ENCODE assay signal across 8 cellular contexts in the genomic region with DNA sequence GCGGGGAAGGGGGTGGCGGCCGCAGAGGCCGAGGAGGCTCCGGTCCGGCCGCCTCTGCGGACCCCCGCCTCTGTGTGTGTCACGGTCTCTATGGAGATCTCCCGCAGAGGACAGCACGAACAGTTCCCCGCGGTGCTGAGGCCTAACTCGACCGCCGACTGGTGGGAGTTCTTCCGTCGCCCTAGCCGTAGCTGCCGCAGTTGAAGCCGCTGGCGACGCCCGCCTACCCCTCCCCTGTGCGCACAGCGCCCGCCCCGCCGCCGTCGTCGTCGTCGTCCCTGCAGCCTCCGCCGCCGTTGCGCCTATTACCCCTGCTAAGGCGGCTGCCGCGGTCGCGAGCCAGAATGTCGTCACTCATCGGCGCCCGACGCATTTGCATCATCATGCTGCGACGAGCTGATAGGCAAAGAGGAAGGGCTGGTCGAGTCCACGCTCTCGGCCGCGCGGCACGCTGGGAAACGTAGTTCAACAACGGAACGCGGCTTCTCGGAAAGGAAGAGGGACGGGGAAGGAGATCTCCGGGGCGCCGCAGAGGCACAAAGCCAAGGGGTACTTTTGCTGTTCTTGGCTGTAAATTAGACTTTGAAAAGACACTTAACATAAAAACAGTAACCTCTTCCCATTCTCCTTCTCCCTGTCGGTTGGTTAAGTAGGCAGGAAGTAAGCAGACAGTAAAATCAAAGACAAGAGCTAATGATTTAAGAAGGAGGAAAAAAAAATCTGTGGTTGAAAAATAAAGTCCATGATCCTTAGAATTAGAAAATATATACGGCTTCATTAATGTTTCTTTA. TPM values are rescaled to one million over a fixed set of nuclear protein-coding genes. Genes with fewer than 3 reads are reported as not detected.
DNase-seq lines count a peak whose midpoint lies in the region; ATAC-seq and TF ChIP-seq lines count a peak whose summit lies in the region.

A gene (minus strand): TSS at position 346 of the 791 bp plus-strand sequence. CDS start 538 bp downstream, outside the sequence.

- no peak for TF ChIP-seq CTCF in OCI-LY3 (IDR thresholded peaks at IDR 0.05; ENCODE audit: low read depth, low read length)
- no peak for TF ChIP-seq CTCF in endothelial cell (IDR thresholded peaks at IDR 0.05; ENCODE audit: unreplicated experiment)
- no peak for TF ChIP-seq CTCF in mesothelial cell of epicardium (IDR thresholded peaks at IDR 0.05; ENCODE audit: unreplicated experiment)

- ATAC-seq in GM21515 (IDR thresholded peaks at IDR 0.05; ENCODE audit: unreplicated experiment), result peak; percentile 71

- H3K27ac ChIP-seq in OCI-LY3 (ENCODE audit: low read length), result peak within 1 kb of the TSS; percentile 97

- no peaks in the 10 kb centered on the region for H3K9me3 Mint-ChIP-seq in endothelial cell (ENCODE audit: unreplicated experiment)
- H3K9me3 Mint-ChIP-seq in mesothelial cell of epicardium, result no peaks in the 10 kb centered on the region

- H3K79me2 ChIP-seq in OCI-LY3 (ENCODE audit: low read length), result peaks cover 56% of the 10 kb centered on the region

- peaks cover 9% of the 10 kb centered on the region for H3K36me3 Mint-ChIP-seq in endothelial cell (ENCODE audit: low read depth, unreplicated experiment)
- no peaks in the 10 kb centered on the region for H3K36me3 Mint-ChIP-seq in mesothelial cell of epicardium

- H3K27me3 ChIP-seq in OCI-LY3 (ENCODE audit: low read depth, low read length), result no peaks in the 10 kb centered on the region

- peak within 1 kb of the TSS; percentile 99 for H3K9ac ChIP-seq in OCI-LY3 (ENCODE audit: low read length)

- peaks cover 9% of the 10 kb centered on the region for H3K27me3 Mint-ChIP-seq in endothelial cell (ENCODE audit: unreplicated experiment)
- no peaks in the 10 kb centered on the region for H3K27me3 Mint-ChIP-seq in mesothelial cell of epicardium (ENCODE audit: low read depth)

- H3K4me1 ChIP-seq in OCI-LY3 (ENCODE audit: low read length), result peaks cover 27% of the 10 kb centered on the region

- peak within 1 kb of the TSS; percentile 81 for H2AFZ ChIP-seq in OCI-LY3 (ENCODE audit: low read depth, low read length)

- no peaks in the 10 kb centered on the region for H3K9me3 ChIP-seq in OCI-LY3 (ENCODE audit: insufficient read depth, low read length)

- peaks cover 11% of the 10 kb centered on the region for H3K36me3 ChIP-seq in OCI-LY3 (replicated peaks; ENCODE audit: low read depth, low read length)

- DNase-seq in D341Med (ENCODE audit: low spot score) (peak; percentile 97), HuH-7 (ENCODE audit: low spot score) (peak; percentile 83), endothelial cell (ENCODE audit: low spot score) (peak; percentile 100), mesothelial cell of epicardium (ENCODE audit: low spot score in 2 of 2, unreplicated experiment in 2 of 2) (peak; percentile 98 to 100)
- DNase-seq in activated CD8-positive, alpha-beta memory T cell treated with anti-CD3 and anti-CD28 coated beads, Interleukin-2, amount 50 U/mL, for 48 hours, result peak; percentile 100
- DNase-seq in stimulated activated CD8-positive, alpha-beta memory T cell treated with anti-CD3 and anti-CD28 coated beads, Interleukin-15, amount 100 ng/mL, for 48 hours (ENCODE audit: low read depth in 2 of 2), result peak; percentile 97 to 99

- H3K4me1 Mint-ChIP-seq in endothelial cell (ENCODE audit: unreplicated experiment), result peaks cover 20% of the 10 kb centered on the region
- peaks cover 20% of the 10 kb centered on the region for H3K4me1 Mint-ChIP-seq in mesothelial cell of epicardium

- peak within 1 kb of the TSS; percentile 97 for H3K4me3 ChIP-seq in OCI-LY3 (ENCODE audit: low read length)

- H3K27ac Mint-ChIP-seq in endothelial cell (ENCODE audit: unreplicated experiment) (peak within 1 kb of the TSS; percentile 100), mesothelial cell of epicardium (peak within 1 kb of the TSS; percentile 99)

- peak within 1 kb of the TSS; percentile 80 for H3K4me2 ChIP-seq in OCI-LY3 (ENCODE audit: low read length)

- H4K20me1 ChIP-seq in OCI-LY3 (ENCODE audit: insufficient read depth, low read length), result peaks cover 13% of the 10 kb centered on the region

- peak within 1 kb of the TSS; percentile 99 for H3K4me3 Mint-ChIP-seq in endothelial cell (ENCODE audit: unreplicated experiment)
- H3K4me3 Mint-ChIP-seq in mesothelial cell of epicardium, result peak within 1 kb of the TSS; percentile 90

RNA-seq across cellular contexts. Expression of the gene that starts here (rescaled TPM):
- total RNA-seq in endothelial cell (ENCODE audit: unreplicated experiment) (39.0 TPM), mesothelial cell of epicardium (47.4 to 48.4 TPM (median 48.2 TPM) in 3 replicates)

Comparison
In these comparisons a context has a peak if more than half of its experiments do, and no peak if none do; other contexts are left out.
1. Peak in every context shown above with its lines: DNase-seq, ATAC-seq, H3K4me3 ChIP-seq and H3K27ac ChIP-seq.